In the genomic region with DNA sequence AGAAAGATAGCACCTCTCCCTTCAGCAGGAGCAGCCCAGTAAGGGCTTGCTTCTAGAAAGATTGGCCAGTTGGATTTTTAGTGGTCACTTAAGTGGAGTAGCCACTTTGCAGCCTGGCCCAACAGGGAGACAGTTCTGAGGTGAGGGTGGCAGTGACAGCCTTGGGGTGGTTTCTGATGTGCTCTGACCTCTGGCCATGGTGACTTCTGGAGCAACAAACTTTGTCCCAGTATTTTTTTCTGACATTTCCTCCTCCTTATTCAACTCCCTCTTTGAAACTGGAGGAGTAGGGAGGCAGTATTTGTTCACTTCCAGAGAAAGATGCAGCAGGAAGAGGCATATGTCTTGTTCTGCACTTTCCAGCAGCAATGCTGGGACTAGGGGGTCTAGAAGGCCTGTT, we compare ENCODE assay signal across 15 cellular contexts. TPM values are rescaled to one million over a fixed set of nuclear protein-coding genes. Genes with fewer than 3 reads are reported as not detected.
DNase-seq lines count a peak whose midpoint lies in the region; ATAC-seq and TF ChIP-seq lines count a peak whose summit lies in the region.
"Had no signal": no experiment of that assay in that cellular context is flagged by ENCODE, and none has a peak within 500 bp of the region (broad histone marks: within the 10 kb centered on the region; RNA-seq: fewer than 3 reads in every experiment).

No MANE protein-coding gene starts in this region.

- H3K9me3 ChIP-seq in cardiac muscle cell (ENCODE audit: low read depth) = no peaks in the 10 kb centered on the region
- H3K9me3 ChIP-seq in right cardiac atrium (ENCODE audit: control insufficient read depth, low read length) = no peaks in the 10 kb centered on the region
- H3K9me3 ChIP-seq in mesodermal cell (ENCODE audit: control insufficient read depth, low read length) = no peaks in the 10 kb centered on the region
- H3K9me3 ChIP-seq: gastroesophageal sphincter had no signal

- peak overlapping the region; percentile 58 for H3K27ac ChIP-seq in cardiac muscle cell
- no peak overlapping the region for H3K27ac ChIP-seq in right cardiac atrium (ENCODE audit: low read length)
- peak overlapping the region; percentile 82 for H3K27ac ChIP-seq in caudate nucleus (ENCODE audit: low read depth, low read length)
- peak overlapping the region; percentile 42 for H3K27ac ChIP-seq in mesodermal cell (ENCODE audit: low read depth, low read length, severe bottlenecking)
- peak overlapping the region; percentile 89 for H3K27ac ChIP-seq in temporal lobe (ENCODE audit: low read depth, low read length)
- H3K27ac ChIP-seq: gastroesophageal sphincter had no signal

- no peak overlapping the region for H3K4me3 ChIP-seq in cardiac muscle cell
- H3K4me3 ChIP-seq in right cardiac atrium (ENCODE audit: low read length) = no peak overlapping the region
- H3K4me3 ChIP-seq in mesodermal cell (ENCODE audit: extremely low read depth, insufficient read depth, low read length, poor library complexity, severe bottlenecking) = no peak overlapping the region
- H3K4me3 ChIP-seq: gastroesophageal sphincter, GM12878 had no signal

- TF ChIP-seq CTCF in cardiac muscle cell (IDR thresholded peaks at IDR 0.05; ENCODE audit: low read depth, low read length) = no peak

- ATAC-seq in right cardiac atrium (no peak), GM18502 (IDR thresholded peaks at IDR 0.05; ENCODE audit: poor library complexity, unreplicated experiment) (no peak), HG03442 (IDR thresholded peaks at IDR 0.05; ENCODE audit: unreplicated experiment) (no peak)
- ATAC-seq: activated naive CD4-positive, alpha-beta T cell treated with anti-CD3 and anti-CD28 coated beads, Interleukin-2, amount 50 U/mL, for 72 hours; gastroesophageal sphincter; GM12878 had no signal

- H3K4me1 ChIP-seq in cardiac muscle cell (ENCODE audit: low read depth) (peaks cover 62% of the 10 kb centered on the region), right cardiac atrium (ENCODE audit: control insufficient read depth, insufficient read depth, low read length) (peaks cover 18% of the 10 kb centered on the region), mesodermal cell (ENCODE audit: control insufficient read depth, insufficient read depth, low read length, poor library complexity, severe bottlenecking) (peaks cover 19% of the 10 kb centered on the region)

- H3K27me3 ChIP-seq in cardiac muscle cell (no peaks in the 10 kb centered on the region), right cardiac atrium (ENCODE audit: control insufficient read depth, insufficient read depth) (no peaks in the 10 kb centered on the region)
- H3K27me3 ChIP-seq: gastroesophageal sphincter had no signal

- H3K36me3 ChIP-seq in cardiac muscle cell = no peaks in the 10 kb centered on the region
- peaks cover 15% of the 10 kb centered on the region for H3K36me3 ChIP-seq in mesodermal cell (ENCODE audit: control insufficient read depth, insufficient read depth, low read length)

- DNase-seq in cardiac muscle cell (ENCODE audit: low read depth in 1 of 2, low spot score in 1 of 2) (no peak), right cardiac atrium (no peak), caudate nucleus (lab: John Stamatoyannopoulos, UW) (no peak), HUDEP-2 (lab: John Stamatoyannopoulos, UW; ENCODE audit: unreplicated experiment in 76 of 76) (no peak)
- DNase-seq: activated CD8-positive, alpha-beta memory T cell treated with anti-CD3 and anti-CD28 coated beads for 24 hours; DMS79 treated with DMSO at 0.1 percent for 48 hours; stimulated activated CD8-positive, alpha-beta memory T cell treated with anti-CD3 and anti-CD28 coated beads, Interleukin-4, amount 100 ng/mL, for 48 hours; T1000 had no signal

- intact Hi-C loops in right cardiac atrium (cut with DNase I) = no loop called here

RNA-seq across cellular contexts. Expression of a gene that starts 37.4 kb away (rescaled TPM):
- total RNA-seq in cardiac muscle cell = 73.5 and 74.2 TPM in 2 replicates
- 34.7 and 41.0 TPM in 2 replicates for polyA plus RNA-seq in cardiac muscle cell
- 10 to 100 TPM in 1 of 4 donors, 1 to 10 TPM in 3; 1.6 to 10.1 (median 8.7) TPM for total RNA-seq in right cardiac atrium
- 3.2 TPM for polyA plus RNA-seq in right cardiac atrium
- 29.9 TPM for polyA plus RNA-seq in mesodermal cell (2013, experiment 1 of 2)
- polyA plus RNA-seq in mesodermal cell (2013, experiment 2 of 2) = 28.3 TPM
- 7.9 TPM for total RNA-seq in temporal lobe

RNA-seq across cellular contexts. Expression of a gene that starts 40.7 kb away (rescaled TPM):
- total RNA-seq in cardiac muscle cell (31.0 and 31.4 TPM in 2 replicates), right cardiac atrium (10 to 100 TPM; 31.3 to 45.3 (median 41.1) TPM), temporal lobe (16.0 TPM)
- polyA plus RNA-seq in cardiac muscle cell (37.2 and 38.1 TPM in 2 replicates), right cardiac atrium (20.0 TPM)
- 22.3 TPM for polyA plus RNA-seq in mesodermal cell (2013, experiment 1 of 2)
- polyA plus RNA-seq in mesodermal cell (2013, experiment 2 of 2) = 19.3 TPM

RNA-seq across cellular contexts. Expression of a gene that starts 59.2 kb away (rescaled TPM):
- total RNA-seq in cardiac muscle cell = 56.7 and 82.7 TPM in 2 replicates
- 59.1 and 60.9 TPM in 2 replicates for polyA plus RNA-seq in cardiac muscle cell
- 10 to 100 TPM; 27.4 to 47.6 (median 29.2) TPM for total RNA-seq in right cardiac atrium
- 20.1 TPM for polyA plus RNA-seq in right cardiac atrium
- 22.4 TPM for polyA plus RNA-seq in mesodermal cell (2013, experiment 1 of 2)
- polyA plus RNA-seq in mesodermal cell (2013, experiment 2 of 2) = 18.8 TPM
- total RNA-seq in temporal lobe = 15.5 TPM
